Comparison of ENCODE assay signal across 17 cellular contexts in the genomic region with DNA sequence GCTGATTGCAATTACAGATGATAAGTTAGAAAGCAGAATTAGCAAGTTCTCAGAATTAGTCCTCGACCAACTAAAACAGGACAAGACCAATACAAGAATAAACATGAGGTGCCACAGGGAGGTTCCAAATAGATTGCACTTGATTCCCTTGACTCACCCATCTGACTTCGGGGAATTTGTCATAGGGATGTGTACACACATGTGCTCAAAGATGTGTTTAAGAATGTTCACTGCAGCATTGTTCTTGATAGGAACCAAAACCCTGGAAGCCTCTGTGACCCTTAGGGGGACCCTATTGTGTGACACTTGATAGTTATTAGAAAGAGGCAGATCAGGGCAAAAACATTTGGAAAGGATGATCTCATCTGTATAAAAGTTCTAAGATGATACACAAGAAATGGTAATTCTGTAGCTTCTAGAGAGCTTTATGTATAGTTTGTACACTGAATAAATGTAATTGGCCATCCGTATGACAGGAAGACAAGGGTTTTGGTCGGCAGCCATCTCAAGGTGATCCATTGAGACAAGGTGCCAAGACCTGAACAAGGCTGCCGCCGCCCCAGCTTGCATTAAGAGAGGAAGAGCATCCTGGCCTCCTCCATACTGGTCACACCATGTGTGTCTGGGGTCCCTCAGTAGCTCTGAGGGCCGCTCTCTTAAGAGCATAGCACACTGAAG.
"Had no signal": no experiment of that assay in that cellular context is flagged by ENCODE, and none has a peak within 500 bp of the region (broad histone marks: within the 10 kb centered on the region; RNA-seq: fewer than 3 reads in every experiment).

No MANE protein-coding gene starts in this region.

- H3K4me3 ChIP-seq: dorsolateral prefrontal cortex, esophagus squamous epithelium, psoas muscle, right lobe of liver, thyroid gland had no signal

- H3K27me3 Mint-ChIP-seq: central memory CD8-positive, alpha-beta T cell; stimulated activated memory B cell treated with anti-CD40 and anti-IgM and Interleukin-4, amounts not matched to agents 10 μg/mL and 1 μg/mL and 100 μg/mL, for 72 hours; stimulated activated naive CD8-positive, alpha-beta T cell treated with anti-CD3 and anti-CD28 coated beads, Interleukin-15, amount 100 ng/mL, for 72 hours; type B pancreatic cell had no signal

- H3K27me3 ChIP-seq: dorsolateral prefrontal cortex, esophagus squamous epithelium, right lobe of liver, thyroid gland had no signal

- H3K4me1 ChIP-seq: psoas muscle, right lobe of liver had no signal

- H3K9me3 ChIP-seq: esophagus squamous epithelium, psoas muscle, right lobe of liver, thyroid gland had no signal

- H3K4me3 Mint-ChIP-seq: central memory CD8-positive, alpha-beta T cell; immature natural killer cell; nephron; stimulated activated memory B cell treated with anti-CD40 and anti-IgM and Interleukin-4, amounts not matched to agents 10 μg/mL and 1 μg/mL and 100 μg/mL, for 72 hours; stimulated activated naive CD8-positive, alpha-beta T cell treated with anti-CD3 and anti-CD28 coated beads, Interleukin-15, amount 100 ng/mL, for 72 hours; type B pancreatic cell had no signal

- H3K27ac Mint-ChIP-seq: immature natural killer cell; nephron; stimulated activated memory B cell treated with anti-CD40 and anti-IgM and Interleukin-4, amounts not matched to agents 10 μg/mL and 1 μg/mL and 100 μg/mL, for 72 hours; stimulated activated naive CD8-positive, alpha-beta T cell treated with anti-CD3 and anti-CD28 coated beads, Interleukin-15, amount 100 ng/mL, for 72 hours; type B pancreatic cell had no signal

- H3K36me3 ChIP-seq: esophagus squamous epithelium, right lobe of liver, thyroid gland had no signal

- DNase-seq: cortex of kidney; effector CD8-positive, alpha-beta T cell; esophagus squamous epithelium; immature natural killer cell; kidney glomerular epithelial cell; psoas muscle; retina; stimulated activated CD4-positive, alpha-beta T cell treated with anti-CD3 and anti-CD28 coated beads, Interleukin-4, amount 100 ng/mL, for 1 hour; stimulated activated CD8-positive, alpha-beta memory T cell treated with anti-CD3 and anti-CD28 coated beads, Interleukin-4, amount 100 ng/mL, for 48 hours; stimulated activated naive CD8-positive, alpha-beta T cell treated with anti-CD3 and anti-CD28 coated beads, Interleukin-15, amount 100 ng/mL, for 72 hours; thyroid gland had no signal

- H3K9me3 Mint-ChIP-seq: central memory CD8-positive, alpha-beta T cell; immature natural killer cell; nephron; stimulated activated memory B cell treated with anti-CD40 and anti-IgM and Interleukin-4, amounts not matched to agents 10 μg/mL and 1 μg/mL and 100 μg/mL, for 72 hours; stimulated activated naive CD8-positive, alpha-beta T cell treated with anti-CD3 and anti-CD28 coated beads, Interleukin-15, amount 100 ng/mL, for 72 hours; type B pancreatic cell had no signal

- H3K27ac ChIP-seq: esophagus squamous epithelium, psoas muscle, right lobe of liver, thyroid gland had no signal

- ATAC-seq: psoas muscle; right lobe of liver; stimulated activated memory B cell treated with anti-CD40 and anti-IgM and Interleukin-4, amounts not matched to agents 10 μg/mL and 1 μg/mL and 100 μg/mL, for 72 hours; stimulated activated naive CD8-positive, alpha-beta T cell treated with anti-CD3 and anti-CD28 coated beads, Interleukin-15, amount 100 ng/mL, for 72 hours had no signal

- H3K36me3 Mint-ChIP-seq: stimulated activated memory B cell treated with anti-CD40 and anti-IgM and Interleukin-4, amounts not matched to agents 10 μg/mL and 1 μg/mL and 100 μg/mL, for 72 hours; type B pancreatic cell had no signal

- H3K4me1 Mint-ChIP-seq: central memory CD8-positive, alpha-beta T cell; immature natural killer cell had no signal
